Comparison of ENCODE assay signal across 1 cellular context in the genomic region with DNA sequence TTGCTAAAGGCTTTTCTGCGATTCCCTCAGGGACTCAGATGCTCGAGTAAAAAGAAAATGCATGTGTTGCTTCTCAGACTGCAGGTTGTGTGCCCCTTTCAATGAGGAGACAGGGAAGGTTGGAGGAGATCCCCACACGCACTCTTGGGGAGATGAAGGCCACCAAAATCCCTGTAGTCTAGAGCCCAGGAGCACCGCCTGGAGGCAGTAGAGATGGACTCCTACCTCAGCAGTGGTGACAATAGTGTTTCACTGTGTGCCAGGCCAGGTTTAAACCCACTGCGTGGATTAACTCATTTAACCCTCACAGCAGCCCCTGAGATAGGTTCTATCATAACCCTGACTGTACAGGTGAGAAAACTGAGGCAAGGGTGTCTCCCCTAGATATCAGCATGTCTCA.
TF ChIP-seq lines count a peak whose summit lies in the region.

No MANE protein-coding gene starts in this region.

TF ChIP-seq in GM23338, 12 proteins besides CTCF, POLR2A, EP300 and RAD21 (continued from another document):
- TF ChIP-seq, protein P1, sequence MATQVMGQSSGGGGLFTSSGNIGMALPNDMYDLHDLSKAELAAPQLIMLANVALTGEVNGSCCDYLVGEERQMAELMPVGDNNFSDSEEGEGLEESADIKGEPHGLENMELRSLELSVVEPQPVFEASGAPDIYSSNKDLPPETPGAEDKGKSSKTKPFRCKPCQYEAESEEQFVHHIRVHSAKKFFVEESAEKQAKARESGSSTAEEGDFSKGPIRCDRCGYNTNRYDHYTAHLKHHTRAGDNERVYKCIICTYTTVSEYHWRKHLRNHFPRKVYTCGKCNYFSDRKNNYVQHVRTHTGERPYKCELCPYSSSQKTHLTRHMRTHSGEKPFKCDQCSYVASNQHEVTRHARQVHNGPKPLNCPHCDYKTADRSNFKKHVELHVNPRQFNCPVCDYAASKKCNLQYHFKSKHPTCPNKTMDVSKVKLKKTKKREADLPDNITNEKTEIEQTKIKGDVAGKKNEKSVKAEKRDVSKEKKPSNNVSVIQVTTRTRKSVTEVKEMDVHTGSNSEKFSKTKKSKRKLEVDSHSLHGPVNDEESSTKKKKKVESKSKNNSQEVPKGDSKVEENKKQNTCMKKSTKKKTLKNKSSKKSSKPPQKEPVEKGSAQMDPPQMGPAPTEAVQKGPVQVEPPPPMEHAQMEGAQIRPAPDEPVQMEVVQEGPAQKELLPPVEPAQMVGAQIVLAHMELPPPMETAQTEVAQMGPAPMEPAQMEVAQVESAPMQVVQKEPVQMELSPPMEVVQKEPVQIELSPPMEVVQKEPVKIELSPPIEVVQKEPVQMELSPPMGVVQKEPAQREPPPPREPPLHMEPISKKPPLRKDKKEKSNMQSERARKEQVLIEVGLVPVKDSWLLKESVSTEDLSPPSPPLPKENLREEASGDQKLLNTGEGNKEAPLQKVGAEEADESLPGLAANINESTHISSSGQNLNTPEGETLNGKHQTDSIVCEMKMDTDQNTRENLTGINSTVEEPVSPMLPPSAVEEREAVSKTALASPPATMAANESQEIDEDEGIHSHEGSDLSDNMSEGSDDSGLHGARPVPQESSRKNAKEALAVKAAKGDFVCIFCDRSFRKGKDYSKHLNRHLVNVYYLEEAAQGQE (IDR thresholded peaks at IDR 0.05; ENCODE audit: unreplicated experiment), result no peak
